In genomic region chr17:73616873-73617430, GRCh38 we compare ENCODE assay signal across 1 cellular context.
TF ChIP-seq lines count a peak whose summit lies in the region.

No MANE protein-coding gene starts in this region.

TF ChIP-seq in H1, 55 proteins besides CTCF, POLR2A, EP300 and RAD21:
- no peak for TF ChIP-seq USF2 (IDR thresholded peaks at IDR 0.05; ENCODE audit: low read length)
- peak; percentile 52; the same call in 1 of the 2 replicates for TF ChIP-seq MAX (IDR thresholded peaks at IDR 0.05)
- TF ChIP-seq, protein P1, sequence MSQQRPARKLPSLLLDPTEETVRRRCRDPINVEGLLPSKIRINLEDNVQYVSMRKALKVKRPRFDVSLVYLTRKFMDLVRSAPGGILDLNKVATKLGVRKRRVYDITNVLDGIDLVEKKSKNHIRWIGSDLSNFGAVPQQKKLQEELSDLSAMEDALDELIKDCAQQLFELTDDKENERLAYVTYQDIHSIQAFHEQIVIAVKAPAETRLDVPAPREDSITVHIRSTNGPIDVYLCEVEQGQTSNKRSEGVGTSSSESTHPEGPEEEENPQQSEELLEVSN (IDR thresholded peaks at IDR 0.05) = peak; percentile 57
